Comparison of ENCODE assay signal across 10 cellular contexts in the genomic region with DNA sequence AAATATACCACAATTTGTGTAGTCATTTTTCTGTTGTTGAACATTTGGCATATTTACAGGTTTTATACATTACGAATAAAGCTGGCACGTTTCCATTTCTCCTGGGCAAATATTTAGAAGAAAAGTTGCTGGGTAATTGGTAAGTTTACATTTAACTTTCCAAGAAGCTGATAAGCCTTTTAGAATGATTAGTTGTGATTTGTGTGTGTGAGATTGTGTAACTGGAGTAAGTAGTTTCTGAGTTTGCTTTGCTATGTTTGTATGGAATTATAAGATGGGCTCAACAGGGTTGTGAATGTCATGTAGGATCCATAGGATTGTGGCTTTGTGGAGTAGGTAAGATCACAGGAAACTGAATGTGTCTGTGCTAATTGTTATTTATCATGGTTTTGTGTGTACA. TPM values are rescaled to one million over a fixed set of nuclear protein-coding genes. Genes with fewer than 3 reads are reported as not detected.
DNase-seq lines count a peak whose midpoint lies in the region; ATAC-seq, FAIRE-seq and TF ChIP-seq lines count a peak whose summit lies in the region.
"Had no signal": no experiment of that assay in that cellular context is flagged by ENCODE, and none has a peak within 500 bp of the region (broad histone marks: within the 10 kb centered on the region; RNA-seq: fewer than 3 reads in every experiment).

No MANE protein-coding gene starts in this region.

- peaks cover 72% of the 10 kb centered on the region for H3K36me3 Mint-ChIP-seq in activated naive CD4-positive, alpha-beta T cell treated with anti-CD3 and anti-CD28 coated beads, Interleukin-2, amount 10 ng/mL, durations not matched to agents 7 days and 5 days
- H3K36me3 Mint-ChIP-seq in activated T-helper 2 cell treated with anti-CD3 and anti-CD28 coated beads, Interferon-gamma antibody, Interleukin-2, Interleukin-4, amounts not matched to agents 10 μg/mL and 5 μg/mL and 100 μg/mL, durations not matched to agents 14 hours and 24 hours and 36 hours (ENCODE audit: low read depth): peaks cover 86% of the 10 kb centered on the region

- no peak for DNase-seq in activated naive CD4-positive, alpha-beta T cell treated with anti-CD3 and anti-CD28 coated beads, Interleukin-2, amount 10 ng/mL, durations not matched to agents 7 days and 5 days
- no peak for DNase-seq in activated naive CD4-positive, alpha-beta T cell treated with Interleukin-2 at 50 U/mL for 16 hours
- DNase-seq in activated T-helper 2 cell treated with anti-CD3 and anti-CD28 coated beads, Interferon-gamma antibody, Interleukin-2, Interleukin-4, amounts not matched to agents 10 μg/mL and 5 μg/mL and 100 μg/mL, durations not matched to agents 14 hours and 24 hours and 36 hours (ENCODE audit: low spot score): no peak
- DNase-seq in stomach (no peak), DMS79 treated with DMSO at 0.1 percent for 48 hours (lab: John Stamatoyannopoulos, UW) (no peak), pancreas (no peak)
- DNase-seq: activated CD4-positive, alpha-beta T cell treated with anti-CD3 and anti-CD28 coated beads, Interleukin-2, amount 50 U/mL, for 4 hours; H7 had no signal

- ATAC-seq in HG03439 (IDR thresholded peaks at IDR 0.05; ENCODE audit: unreplicated experiment) (no peak), pancreas (no peak)

- H3K4me1 ChIP-seq in iPS-15b (ENCODE audit: control insufficient read depth, insufficient read depth, low read length) (peaks cover 7% of the 10 kb centered on the region), stomach (peaks cover 8 to 30% (median 27%) of the 10 kb centered on the region in 4 donors), pancreas (peaks cover 0 to 13% (median 12%) of the 10 kb centered on the region in 3 donors)

- H3K4me1 Mint-ChIP-seq in activated naive CD4-positive, alpha-beta T cell treated with anti-CD3 and anti-CD28 coated beads, Interleukin-2, amount 10 ng/mL, durations not matched to agents 7 days and 5 days: peaks cover 32% of the 10 kb centered on the region
- peaks cover 24% of the 10 kb centered on the region for H3K4me1 Mint-ChIP-seq in activated T-helper 2 cell treated with anti-CD3 and anti-CD28 coated beads, Interferon-gamma antibody, Interleukin-2, Interleukin-4, amounts not matched to agents 10 μg/mL and 5 μg/mL and 100 μg/mL, durations not matched to agents 14 hours and 24 hours and 36 hours (ENCODE audit: low read depth)

- no peak for TF ChIP-seq EP300 in stomach (IDR thresholded peaks at IDR 0.05)

- TF ChIP-seq CTCF in stomach (IDR thresholded peaks at IDR 0.05): no peak
- no peak for TF ChIP-seq CTCF in pancreas (IDR thresholded peaks at IDR 0.05)

- H3K9me3 ChIP-seq in iPS-15b (ENCODE audit: control insufficient read depth, insufficient read depth, low read length) (no peaks in the 10 kb centered on the region), stomach (peaks cover 0 to 52% (median 24%) of the 10 kb centered on the region in 4 donors), pancreas (no peaks in the 10 kb centered on the region)

- no peak overlapping the region for H3K9ac ChIP-seq in iPS-15b (ENCODE audit: low read depth, low read length)

- H3K36me3 ChIP-seq in iPS-15b (ENCODE audit: control insufficient read depth, insufficient read depth, low read length) (peaks cover 13% of the 10 kb centered on the region), stomach (peaks cover 24 to 58% (median 51%) of the 10 kb centered on the region in 4 donors), pancreas (peaks cover 4 to 19% (median 8%) of the 10 kb centered on the region in 3 donors)

- peak overlapping the region; percentile 90 for H3K27ac Mint-ChIP-seq in activated naive CD4-positive, alpha-beta T cell treated with anti-CD3 and anti-CD28 coated beads, Interleukin-2, amount 10 ng/mL, durations not matched to agents 7 days and 5 days
- H3K27ac Mint-ChIP-seq in activated T-helper 2 cell treated with anti-CD3 and anti-CD28 coated beads, Interferon-gamma antibody, Interleukin-2, Interleukin-4, amounts not matched to agents 10 μg/mL and 5 μg/mL and 100 μg/mL, durations not matched to agents 14 hours and 24 hours and 36 hours: peak overlapping the region; percentile 6

- H3K4me3 ChIP-seq in iPS-15b (ENCODE audit: low read depth, low read length) (peak overlapping the region; percentile 87), stomach (peak overlapping the region in 3 of 4 donors; percentile 61 to 84 (median 82)), pancreas (peak overlapping the region in 2 of 4 donors; percentile 70 to 78)

- no peaks in the 10 kb centered on the region for H3K27me3 ChIP-seq in iPS-15b (ENCODE audit: control insufficient read depth, insufficient read depth, low read length)
- no peaks in the 10 kb centered on the region for H3K27me3 ChIP-seq in stomach
- no peaks in the 10 kb centered on the region for H3K27me3 ChIP-seq in pancreas

- no peak for TF ChIP-seq POLR2A in stomach (IDR thresholded peaks at IDR 0.05)

- H3K9me3 Mint-ChIP-seq in activated naive CD4-positive, alpha-beta T cell treated with anti-CD3 and anti-CD28 coated beads, Interleukin-2, amount 10 ng/mL, durations not matched to agents 7 days and 5 days: peaks cover 29% of the 10 kb centered on the region
- peaks cover 40% of the 10 kb centered on the region for H3K9me3 Mint-ChIP-seq in activated T-helper 2 cell treated with anti-CD3 and anti-CD28 coated beads, Interferon-gamma antibody, Interleukin-2, Interleukin-4, amounts not matched to agents 10 μg/mL and 5 μg/mL and 100 μg/mL, durations not matched to agents 14 hours and 24 hours and 36 hours

- CTCF ChIA-PET in activated naive CD4-positive, alpha-beta T cell treated with anti-CD3 and anti-CD28 coated beads, Interleukin-2, amount 10 ng/mL, durations not matched to agents 7 days and 5 days (lab: Charles Lee): no interaction called here

- no peak for FAIRE-seq in pancreas (lab: Jason Lieb, UNC)

- peak overlapping the region; percentile 76 for H3K4me3 Mint-ChIP-seq in activated naive CD4-positive, alpha-beta T cell treated with anti-CD3 and anti-CD28 coated beads, Interleukin-2, amount 10 ng/mL, durations not matched to agents 7 days and 5 days
- peak overlapping the region; percentile 93 for H3K4me3 Mint-ChIP-seq in activated T-helper 2 cell treated with anti-CD3 and anti-CD28 coated beads, Interferon-gamma antibody, Interleukin-2, Interleukin-4, amounts not matched to agents 10 μg/mL and 5 μg/mL and 100 μg/mL, durations not matched to agents 14 hours and 24 hours and 36 hours (ENCODE audit: low read depth)

- WGBS in stomach, 5 donors: 22 to 49% (median 33%) methylated on average over 2 of the region's 2 CpGs
- 13 to 14% methylated on average over 2 of the region's 2 CpGs for WGBS in pancreas, 2 donors

- intact Hi-C loops in activated T-helper 2 cell treated with anti-CD3 and anti-CD28 coated beads, Interferon-gamma antibody, Interleukin-2, Interleukin-4, amounts not matched to agents 10 μg/mL and 5 μg/mL and 100 μg/mL, durations not matched to agents 14 hours and 24 hours and 36 hours (cut with micrococcal nuclease): loop anchor here (5.0 kb wide), 2 partner anchors 113 to 278 kb away; a partner anchor contains a TSS
- intact Hi-C loops in stomach (cut with DNase I; ENCODE audit: low total_unique reads): no loop called here
- intact Hi-C loops in pancreas (cut with DNase I): no loop called here

- H3K27ac ChIP-seq in stomach (peak overlapping the region in 2 of 5 donors; percentile 83 to 90), pancreas (no peak overlapping the region)

- no peaks in the 10 kb centered on the region for H3K27me3 Mint-ChIP-seq in activated naive CD4-positive, alpha-beta T cell treated with anti-CD3 and anti-CD28 coated beads, Interleukin-2, amount 10 ng/mL, durations not matched to agents 7 days and 5 days
- H3K27me3 Mint-ChIP-seq in activated T-helper 2 cell treated with anti-CD3 and anti-CD28 coated beads, Interferon-gamma antibody, Interleukin-2, Interleukin-4, amounts not matched to agents 10 μg/mL and 5 μg/mL and 100 μg/mL, durations not matched to agents 14 hours and 24 hours and 36 hours (ENCODE audit: low read depth): no peaks in the 10 kb centered on the region

RNA-seq across cellular contexts. Expression of a gene that starts 1.7 kb away (rescaled TPM):
- total RNA-seq in activated T-helper 2 cell treated with anti-CD3 and anti-CD28 coated beads, Interferon-gamma antibody, Interleukin-2, Interleukin-4, amounts not matched to agents 10 μg/mL and 5 μg/mL and 100 μg/mL, durations not matched to agents 14 hours and 24 hours and 36 hours: 14.8 and 15.2 TPM in 2 replicates
- total RNA-seq in stomach (10 to 100 TPM in 2 of 5 donors, 1 to 10 TPM in 3; 1.4 to 25.2 (median 5.3) TPM), pancreas (1 to 10 TPM; 2.3 to 7.0 (median 3.7) TPM)
- polyA plus RNA-seq in stomach (1 to 10 TPM; 1.6 to 3.4 (median 2.9) TPM), pancreas (1 to 10 TPM; 2.5 to 5.3 TPM)

RNA-seq across cellular contexts. Expression of a gene that starts 30.4 kb away (rescaled TPM):
- 8.8 and 10.8 TPM in 2 replicates for total RNA-seq in activated T-helper 2 cell treated with anti-CD3 and anti-CD28 coated beads, Interferon-gamma antibody, Interleukin-2, Interleukin-4, amounts not matched to agents 10 μg/mL and 5 μg/mL and 100 μg/mL, durations not matched to agents 14 hours and 24 hours and 36 hours
- total RNA-seq in stomach: 10 to 100 TPM in 1 of 5 donors, 1 to 10 TPM in 2, under 1 TPM in 2; 0.29 to 14.0 (median 1.2) TPM
- polyA plus RNA-seq in stomach: 1 to 10 TPM in 1 of 3 donors, under 1 TPM in 1, not detected in 1; 0.63 to 1.3 TPM
- 1 to 10 TPM; 1.8 to 5.4 (median 2.1) TPM for total RNA-seq in pancreas
- 1 to 10 TPM; 1.3 to 2.2 TPM for polyA plus RNA-seq in pancreas

RNA-seq across cellular contexts. Expression of a gene that starts 46.7 kb away (rescaled TPM):
- total RNA-seq in activated T-helper 2 cell treated with anti-CD3 and anti-CD28 coated beads, Interferon-gamma antibody, Interleukin-2, Interleukin-4, amounts not matched to agents 10 μg/mL and 5 μg/mL and 100 μg/mL, durations not matched to agents 14 hours and 24 hours and 36 hours: 6.2 and 7.1 TPM in 2 replicates
- total RNA-seq in stomach (10 to 100 TPM in 3 of 5 donors, 1 to 10 TPM in 2; 1.7 to 19.8 (median 11.3) TPM), pancreas (1 to 10 TPM; 2.3 to 9.0 (median 3.7) TPM)
- polyA plus RNA-seq in stomach (1 to 10 TPM; 2.5 to 3.6 (median 3.5) TPM), pancreas (1 to 10 TPM; 1.4 to 2.6 TPM)
